Comparison of ENCODE assay signal across 1 cellular context in genomic region chr19:11374449-11375142, GRCh38.
A peak's percentile ranks its signal among the peaks of the same experiment; 100 is the strongest.
TF ChIP-seq lines count a peak whose summit lies in the region.

A gene with protein sequence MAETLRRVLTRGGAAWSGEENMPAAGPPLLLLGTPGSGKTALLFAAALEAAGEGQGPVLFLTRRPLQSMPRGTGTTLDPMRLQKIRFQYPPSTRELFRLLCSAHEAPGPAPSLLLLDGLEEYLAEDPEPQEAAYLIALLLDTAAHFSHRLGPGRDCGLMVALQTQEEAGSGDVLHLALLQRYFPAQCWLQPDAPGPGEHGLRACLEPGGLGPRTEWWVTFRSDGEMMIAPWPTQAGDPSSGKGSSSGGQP (plus strand): TSS chr19:11374666. CDS start chr19:11374681, 15 bp downstream.

TF ChIP-seq in K562, 482 proteins besides CTCF, POLR2A, EP300 and RAD21 (continued from another document and continues in another):
- TF ChIP-seq, protein P1, sequence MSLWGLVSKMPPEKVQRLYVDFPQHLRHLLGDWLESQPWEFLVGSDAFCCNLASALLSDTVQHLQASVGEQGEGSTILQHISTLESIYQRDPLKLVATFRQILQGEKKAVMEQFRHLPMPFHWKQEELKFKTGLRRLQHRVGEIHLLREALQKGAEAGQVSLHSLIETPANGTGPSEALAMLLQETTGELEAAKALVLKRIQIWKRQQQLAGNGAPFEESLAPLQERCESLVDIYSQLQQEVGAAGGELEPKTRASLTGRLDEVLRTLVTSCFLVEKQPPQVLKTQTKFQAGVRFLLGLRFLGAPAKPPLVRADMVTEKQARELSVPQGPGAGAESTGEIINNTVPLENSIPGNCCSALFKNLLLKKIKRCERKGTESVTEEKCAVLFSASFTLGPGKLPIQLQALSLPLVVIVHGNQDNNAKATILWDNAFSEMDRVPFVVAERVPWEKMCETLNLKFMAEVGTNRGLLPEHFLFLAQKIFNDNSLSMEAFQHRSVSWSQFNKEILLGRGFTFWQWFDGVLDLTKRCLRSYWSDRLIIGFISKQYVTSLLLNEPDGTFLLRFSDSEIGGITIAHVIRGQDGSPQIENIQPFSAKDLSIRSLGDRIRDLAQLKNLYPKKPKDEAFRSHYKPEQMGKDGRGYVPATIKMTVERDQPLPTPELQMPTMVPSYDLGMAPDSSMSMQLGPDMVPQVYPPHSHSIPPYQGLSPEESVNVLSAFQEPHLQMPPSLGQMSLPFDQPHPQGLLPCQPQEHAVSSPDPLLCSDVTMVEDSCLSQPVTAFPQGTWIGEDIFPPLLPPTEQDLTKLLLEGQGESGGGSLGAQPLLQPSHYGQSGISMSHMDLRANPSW (CRISPR knock-in tag; IDR thresholded peaks at IDR 0.05) = no peak; the same call in 1 of the 2 replicates
- TF ChIP-seq EP400 (IDR thresholded peaks at IDR 0.05) (peak; percentile 96), RFX5 (IDR thresholded peaks at IDR 0.05; ENCODE audit: low read depth, low read length) (no peak), PHTF2 (CRISPR knock-in tag; IDR thresholded peaks at IDR 0.05) (no peak), EGR1 (conservative IDR thresholded peaks at IDR 0.05) (no peak), CHD4 (IDR thresholded peaks at IDR 0.05; ENCODE audit: insufficient read depth, insufficient replicate concordance, low read depth, low read length, poor library complexity, severe bottlenecking) (no peak), SMAD2 (IDR thresholded peaks at IDR 0.05; ENCODE audit: low read depth, low read length) (no peak), ZNF253 (CRISPR knock-in tag; conservative IDR thresholded peaks at IDR 0.05) (no peak), ZNF224 (CRISPR knock-in tag; IDR thresholded peaks at IDR 0.05) (no peak), TAF7 (tag; IDR thresholded peaks at IDR 0.05) (peak; percentile 81), DACH1 (IDR thresholded peaks at IDR 0.05; ENCODE audit: partially characterized antibody) (no peak), NFIC (IDR thresholded peaks at IDR 0.05) (no peak), ZNF395 (CRISPR knock-in tag; IDR thresholded peaks at IDR 0.05) (no peak), NR2F6 (CRISPR knock-in tag; IDR thresholded peaks at IDR 0.05) (0 out of 2 replicates have a peak, but pooled peaks have one; percentile 68), PPARD (CRISPR knock-in tag; IDR thresholded peaks at IDR 0.05) (no peak), KAT8 (IDR thresholded peaks at IDR 0.05; ENCODE audit: low read depth) (no peak), MCM7 (IDR thresholded peaks at IDR 0.05) (no peak), NCOA1 (IDR thresholded peaks at IDR 0.05; ENCODE audit: low read depth) (0 out of 2 replicates have a peak, but pooled peaks have one; percentile 8), ZNF695 (CRISPR knock-in tag; IDR thresholded peaks at IDR 0.05) (no peak), PTRF (tag; IDR thresholded peaks at IDR 0.05) (no peak), NCOA2 (IDR thresholded peaks at IDR 0.05; ENCODE audit: partially characterized antibody in 2 of 2) (no peak), PBX2 (CRISPR knock-in tag; IDR thresholded peaks at IDR 0.05; ENCODE audit: low read depth) (peak; percentile 85), PBX2 (tag; conservative IDR thresholded peaks at IDR 0.05; ENCODE audit: low read depth) (peak; percentile 97), SMARCA4 (IDR thresholded peaks at IDR 0.05) (no peak), E2F3 (CRISPR knock-in tag; IDR thresholded peaks at IDR 0.05) (0 out of 2 replicates have a peak, but pooled peaks have one; percentile 41), MCM3 (IDR thresholded peaks at IDR 0.05) (no peak), ATF1 (CRISPR knock-in tag; IDR thresholded peaks at IDR 0.05) (no peak), ATF1 (tag; IDR thresholded peaks at IDR 0.05) (peak; percentile 94), ELF4 (CRISPR knock-in tag; IDR thresholded peaks at IDR 0.05) (peak; percentile 79; the same call in 1 of the 2 replicates), ZFP1 (CRISPR knock-in tag; IDR thresholded peaks at IDR 0.05) (no peak), TEAD2 (tag; IDR thresholded peaks at IDR 0.05) (no peak), TCF7 (IDR thresholded peaks at IDR 0.05; ENCODE audit: borderline replicate concordance) (0 out of 2 replicates have a peak, but pooled peaks have one; percentile 19), ZNF146 (CRISPR knock-in tag; IDR thresholded peaks at IDR 0.05; ENCODE audit: unreplicated experiment) (no peak), NBN (IDR thresholded peaks at IDR 0.05; ENCODE audit: low read depth) (0 out of 2 replicates have a peak, but pooled peaks have one; percentile 11), CREB3L1 (IDR thresholded peaks at IDR 0.05; ENCODE audit: borderline replicate concordance, low read depth) (peak; percentile 71; the same call in 1 of the 2 replicates), ZNF175 (CRISPR knock-in tag; IDR thresholded peaks at IDR 0.05; ENCODE audit: low read depth) (no peak), RHOXF2B (CRISPR knock-in tag; conservative IDR thresholded peaks at IDR 0.05) (no peak), ZNF449 (CRISPR knock-in tag; IDR thresholded peaks at IDR 0.05) (no peak), FOSL1 (tag; conservative IDR thresholded peaks at IDR 0.05) (no peak; the same call in 1 of the 2 replicates), RCOR1 (IDR thresholded peaks at IDR 0.05; ENCODE audit: borderline replicate concordance in 1 of 2, low read depth in 2 of 2, low read length in 2 of 2) (0 out of 4 replicates have a peak, but pooled peaks of 1 of the 2 experiments have one; percentile 2), MITF (IDR thresholded peaks at IDR 0.05) (no peak), KLF10 (CRISPR knock-in tag; IDR thresholded peaks at IDR 0.05) (no peak), ZFPM2 (CRISPR knock-in tag; IDR thresholded peaks at IDR 0.05) (no peak), THAP7 (CRISPR knock-in tag; IDR thresholded peaks at IDR 0.05) (no peak), POU5F1 (IDR thresholded peaks at IDR 0.05; ENCODE audit: borderline replicate concordance, low read depth, low read length, partially characterized antibody) (no peak), ZNF232 (CRISPR knock-in tag; IDR thresholded peaks at IDR 0.05) (no peak), ZNF165 (CRISPR knock-in tag; IDR thresholded peaks at IDR 0.05; ENCODE audit: borderline replicate concordance) (no peak), SNIP1 (IDR thresholded peaks at IDR 0.05; ENCODE audit: low read depth) (no peak), YBX1 (IDR thresholded peaks at IDR 0.05) (no peak), THRAP3 (IDR thresholded peaks at IDR 0.05; ENCODE audit: borderline replicate concordance) (no peak), MAFG (tag; conservative IDR thresholded peaks at IDR 0.05) (no peak)
- TF ChIP-seq, protein P2, sequence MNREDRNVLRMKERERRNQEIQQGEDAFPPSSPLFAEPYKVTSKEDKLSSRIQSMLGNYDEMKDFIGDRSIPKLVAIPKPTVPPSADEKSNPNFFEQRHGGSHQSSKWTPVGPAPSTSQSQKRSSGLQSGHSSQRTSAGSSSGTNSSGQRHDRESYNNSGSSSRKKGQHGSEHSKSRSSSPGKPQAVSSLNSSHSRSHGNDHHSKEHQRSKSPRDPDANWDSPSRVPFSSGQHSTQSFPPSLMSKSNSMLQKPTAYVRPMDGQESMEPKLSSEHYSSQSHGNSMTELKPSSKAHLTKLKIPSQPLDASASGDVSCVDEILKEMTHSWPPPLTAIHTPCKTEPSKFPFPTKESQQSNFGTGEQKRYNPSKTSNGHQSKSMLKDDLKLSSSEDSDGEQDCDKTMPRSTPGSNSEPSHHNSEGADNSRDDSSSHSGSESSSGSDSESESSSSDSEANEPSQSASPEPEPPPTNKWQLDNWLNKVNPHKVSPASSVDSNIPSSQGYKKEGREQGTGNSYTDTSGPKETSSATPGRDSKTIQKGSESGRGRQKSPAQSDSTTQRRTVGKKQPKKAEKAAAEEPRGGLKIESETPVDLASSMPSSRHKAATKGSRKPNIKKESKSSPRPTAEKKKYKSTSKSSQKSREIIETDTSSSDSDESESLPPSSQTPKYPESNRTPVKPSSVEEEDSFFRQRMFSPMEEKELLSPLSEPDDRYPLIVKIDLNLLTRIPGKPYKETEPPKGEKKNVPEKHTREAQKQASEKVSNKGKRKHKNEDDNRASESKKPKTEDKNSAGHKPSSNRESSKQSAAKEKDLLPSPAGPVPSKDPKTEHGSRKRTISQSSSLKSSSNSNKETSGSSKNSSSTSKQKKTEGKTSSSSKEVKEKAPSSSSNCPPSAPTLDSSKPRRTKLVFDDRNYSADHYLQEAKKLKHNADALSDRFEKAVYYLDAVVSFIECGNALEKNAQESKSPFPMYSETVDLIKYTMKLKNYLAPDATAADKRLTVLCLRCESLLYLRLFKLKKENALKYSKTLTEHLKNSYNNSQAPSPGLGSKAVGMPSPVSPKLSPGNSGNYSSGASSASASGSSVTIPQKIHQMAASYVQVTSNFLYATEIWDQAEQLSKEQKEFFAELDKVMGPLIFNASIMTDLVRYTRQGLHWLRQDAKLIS (CRISPR knock-in tag; IDR thresholded peaks at IDR 0.05) = no peak
- TF ChIP-seq, protein P3, sequence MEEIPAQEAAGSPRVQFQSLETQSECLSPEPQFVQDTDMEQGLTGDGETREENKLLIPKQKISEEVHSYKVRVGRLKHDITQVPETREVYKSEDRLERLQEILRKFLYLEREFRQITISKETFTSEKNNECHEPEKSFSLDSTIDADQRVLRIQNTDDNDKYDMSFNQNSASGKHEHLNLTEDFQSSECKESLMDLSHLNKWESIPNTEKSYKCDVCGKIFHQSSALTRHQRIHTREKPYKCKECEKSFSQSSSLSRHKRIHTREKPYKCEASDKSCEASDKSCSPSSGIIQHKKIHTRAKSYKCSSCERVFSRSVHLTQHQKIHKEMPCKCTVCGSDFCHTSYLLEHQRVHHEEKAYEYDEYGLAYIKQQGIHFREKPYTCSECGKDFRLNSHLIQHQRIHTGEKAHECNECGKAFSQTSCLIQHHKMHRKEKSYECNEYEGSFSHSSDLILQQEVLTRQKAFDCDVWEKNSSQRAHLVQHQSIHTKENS (CRISPR knock-in tag; IDR thresholded peaks at IDR 0.05) = no peak
